In the genomic region with DNA sequence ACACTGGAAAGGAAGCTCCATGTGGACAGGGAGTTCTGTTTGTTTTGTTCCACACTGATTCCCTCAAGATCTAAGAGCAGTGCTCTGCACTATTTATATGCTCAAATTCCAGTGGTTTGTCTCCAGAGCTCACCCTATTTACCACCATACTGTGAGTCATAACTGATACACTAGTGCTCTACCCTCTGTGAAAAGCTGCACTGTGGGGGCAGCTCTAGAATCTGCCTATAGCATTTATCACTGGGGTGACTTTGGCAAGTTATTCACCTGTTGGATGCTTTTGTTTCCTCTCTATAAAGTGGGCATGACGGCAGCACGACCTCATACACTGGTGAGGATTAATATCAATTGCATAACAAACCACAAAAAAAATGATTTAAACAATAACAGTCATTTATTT, we compare ENCODE assay signal across 12 cellular contexts.
DNase-seq lines count a peak whose midpoint lies in the region; ATAC-seq and TF ChIP-seq lines count a peak whose summit lies in the region.
"Had no signal": no experiment of that assay in that cellular context is flagged by ENCODE, and none has a peak within 500 bp of the region (broad histone marks: within the 10 kb centered on the region; RNA-seq: fewer than 3 reads in every experiment).

No MANE protein-coding gene starts in this region.

- H3K27me3 ChIP-seq in brain microvascular endothelial cell (replicated peaks) = no peaks in the 10 kb centered on the region
- H3K27me3 ChIP-seq: colonic mucosa had no signal

- in situ Hi-C loops in brain microvascular endothelial cell (cut with HindIII; ENCODE audit: low pct_ligation_motif_present, low sequenced_read_pairs) = no loop called here

- DNase-seq in AG08395 (ENCODE audit: low spot score) (peak; percentile 64), LHCN-M2 (ENCODE audit: low read depth) (peak; percentile 86), brain microvascular endothelial cell (peak; percentile 75), iris pigment epithelial cell (ENCODE audit: low read depth) (peak; percentile 90), AML-193 (lab: John Stamatoyannopoulos, UW) (no peak), NCI-H82 treated with DMSO at 0.1 percent for 48 hours (lab: John Stamatoyannopoulos, UW; ENCODE audit: unreplicated experiment) (no peak)
- DNase-seq: activated B cell treated with CpG ODN at 0.5 μM for 24 hours, colonic mucosa, NCI-H1417, nucleus accumbens had no signal

- H3K36me3 ChIP-seq in brain microvascular endothelial cell (replicated peaks) = no peaks in the 10 kb centered on the region
- H3K36me3 ChIP-seq: colonic mucosa had no signal

- ATAC-seq in esophagus mucosa (no peak), GM18858 (IDR thresholded peaks at IDR 0.05; ENCODE audit: unreplicated experiment) (no peak)

- peak overlapping the region; percentile 42 for H3K27ac ChIP-seq in brain microvascular endothelial cell
- H3K27ac ChIP-seq: colonic mucosa had no signal

- H3K4me3 ChIP-seq in brain microvascular endothelial cell (ENCODE audit: low read depth, low read length) = no peak overlapping the region
- H3K4me3 ChIP-seq: colonic mucosa had no signal

- TF ChIP-seq CTCF in brain microvascular endothelial cell (IDR thresholded peaks at IDR 0.05; ENCODE audit: low read depth, low read length, missing control alignments) = no peak

Comparison
In these comparisons a context has a peak if more than half of its experiments do, and no peak if none do; other contexts are left out.
1. DNase-seq: peak in AG08395 (single experiment), LHCN-M2 (single experiment), brain microvascular endothelial cell (single experiment) and iris pigment epithelial cell (single experiment); none in AML-193 (0 of 2) and NCI-H82 treated with DMSO at 0.1 percent for 48 hours (single experiment).